In the genomic region with DNA sequence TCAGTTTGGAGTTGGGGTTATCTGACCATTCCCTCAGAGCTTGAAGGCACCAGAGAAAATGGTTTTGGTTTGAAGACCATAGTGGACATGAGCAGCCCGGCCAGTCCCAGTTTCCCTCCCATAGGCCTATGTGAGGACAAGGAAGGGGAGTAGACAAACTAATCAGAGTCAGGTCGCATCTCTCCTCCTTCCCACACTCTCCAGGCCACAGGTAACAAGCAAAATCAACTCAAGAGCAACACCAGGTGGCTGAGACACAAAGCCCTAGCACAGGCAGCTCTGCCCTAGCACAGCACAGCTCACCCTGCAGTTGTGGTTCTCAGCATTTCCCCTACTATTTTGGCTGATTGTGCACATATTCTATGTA, we compare ENCODE assay signal across 8 cellular contexts. TPM values are rescaled to one million over a fixed set of nuclear protein-coding genes. Genes with fewer than 3 reads are reported as not detected.
DNase-seq lines count a peak whose midpoint lies in the region; ATAC-seq, FAIRE-seq and TF ChIP-seq lines count a peak whose summit lies in the region.

No MANE protein-coding gene starts in this region.

- 49 to 65% (median 52%) methylated on average over 2 of the region's 2 CpGs for WGBS in small intestine, 3 donors
- WGBS in tibial nerve, 2 donors = 61 to 68% methylated on average over 2 of the region's 2 CpGs

- H3K36me3 ChIP-seq in small intestine (ENCODE audit: control insufficient read depth in 2 of 2, insufficient read depth in 2 of 2, low read length in 2 of 2) (peaks cover 13 to 26% of the 10 kb centered on the region in 2 donors), tibial nerve (peaks cover 0 to 71% (median 32%) of the 10 kb centered on the region in 3 donors)

- H3K27me3 ChIP-seq in small intestine (ENCODE audit: control insufficient read depth in 2 of 2, insufficient read depth in 2 of 2, low read length in 2 of 2) (no peaks in the 10 kb centered on the region), tibial nerve (no peaks in the 10 kb centered on the region)

- H3K27ac ChIP-seq in small intestine (ENCODE audit: low read depth in 1 of 2, low read length in 1 of 2) = peak overlapping the region in 1 of 2 donors; percentile 53
- H3K27ac ChIP-seq in tibial nerve = peak overlapping the region in 1 of 4 donors; percentile 67

- peak; percentile 43 for ATAC-seq in HG03521 (IDR thresholded peaks at IDR 0.05; ENCODE audit: unreplicated experiment)

- H3K9me3 ChIP-seq in small intestine (ENCODE audit: control insufficient read depth, low read depth) = no peaks in the 10 kb centered on the region
- no peaks in the 10 kb centered on the region for H3K9me3 ChIP-seq in tibial nerve

- H3K4me3 ChIP-seq in small intestine (ENCODE audit: low read depth in 1 of 2, low read length in 2 of 2) = no peak overlapping the region
- peak overlapping the region in 1 of 4 donors; percentile 10 for H3K4me3 ChIP-seq in tibial nerve

- FAIRE-seq in small intestine (lab: Jason Lieb, UNC) = no peak

- DNase-seq in CD1c-positive myeloid dendritic cell (ENCODE audit: extremely low spot score) (peak; percentile 39), GM20000 (ENCODE audit: low spot score) (no peak), NOMO-1 treated with dmso at 0.1 percent for 144 hours (lab: John Stamatoyannopoulos, UW; ENCODE audit: unreplicated experiment) (no peak), small intestine (no peak), tibial nerve (ENCODE audit: low spot score in 2 of 2) (no peak)
- peak; percentile 73 for DNase-seq in activated naive CD4-positive, alpha-beta T cell treated with Interleukin-2 at 50 U/mL for 16 hours
- peak; percentile 38 for DNase-seq in stimulated activated CD8-positive, alpha-beta memory T cell treated with anti-CD3 and anti-CD28 coated beads, Interleukin-12 subunit alpha, Interleukin-12 subunit beta, amount 100 ng/mL, for 4 hours (ENCODE audit: low read depth)

- no peak for TF ChIP-seq EP300 in tibial nerve (IDR thresholded peaks at IDR 0.05)

- TF ChIP-seq POLR2A in tibial nerve (IDR thresholded peaks at IDR 0.05) = no peak

- peak; percentile 56 for TF ChIP-seq CTCF in GM20000 (IDR thresholded peaks at IDR 0.05; ENCODE audit: extremely low read depth, missing control alignments)
- TF ChIP-seq CTCF in tibial nerve (IDR thresholded peaks at IDR 0.05) = no peak

- H3K4me1 ChIP-seq in small intestine (ENCODE audit: control insufficient read depth in 2 of 2, insufficient read depth in 1 of 2, low read depth in 1 of 2, low read length in 1 of 2) = no peaks in the 10 kb centered on the region
- peaks cover 0 to 14% (median 4%) of the 10 kb centered on the region in 4 donors for H3K4me1 ChIP-seq in tibial nerve

RNA-seq across cellular contexts. Expression of gene SUPT4H1, which starts 7.2 kb away (rescaled TPM):
- polyA plus RNA-seq in small intestine = 10 to 100 TPM; 70.3 to 79.8 (median 79.6) TPM
- total RNA-seq in tibial nerve = 10 to 100 TPM; 34.5 to 38.0 (median 35.2) TPM

RNA-seq across cellular contexts. Expression of gene TSPOAP1, which starts 16.2 kb away (rescaled TPM):
- polyA plus RNA-seq in small intestine = 1 to 10 TPM in 2 of 3 donors, under 1 TPM in 1; 0.89 to 3.1 (median 2.2) TPM
- total RNA-seq in tibial nerve = 10 to 100 TPM; 11.4 to 16.3 (median 13.0) TPM

Comparison
In these comparisons a context has a peak if more than half of its experiments do, and no peak if none do; other contexts are left out.
1. DNase-seq: peak in CD1c-positive myeloid dendritic cell (single experiment), activated naive CD4-positive, alpha-beta T cell treated with Interleukin-2 at 50 U/mL for 16 hours (single experiment) and stimulated activated CD8-positive, alpha-beta memory T cell treated with anti-CD3 and anti-CD28 coated beads, Interleukin-12 subunit alpha, Interleukin-12 subunit beta, amount 100 ng/mL, for 4 hours (single experiment); none in GM20000 (single experiment), NOMO-1 treated with dmso at 0.1 percent for 144 hours (single experiment), small intestine (single experiment) and tibial nerve (0 of 2).